In the genomic region with DNA sequence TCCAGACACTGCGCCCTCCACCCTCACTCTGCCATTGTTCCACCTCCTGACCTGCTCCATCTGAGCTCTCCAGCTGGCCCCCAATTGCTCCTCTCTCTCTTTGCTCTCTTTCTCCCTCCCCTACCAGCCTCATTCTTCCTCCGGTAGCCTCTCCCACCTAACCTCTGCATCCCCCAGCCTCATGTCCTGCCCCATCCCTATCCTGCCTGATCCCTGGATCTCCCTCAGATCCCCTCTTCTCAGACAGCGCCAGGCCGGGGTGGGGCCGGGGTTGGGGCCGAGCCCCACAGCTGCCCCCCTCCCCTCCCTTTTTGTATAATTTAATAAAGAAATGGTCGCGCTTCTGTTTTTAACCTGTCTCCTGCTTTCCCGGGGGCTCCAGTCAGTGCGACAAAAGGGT, we compare ENCODE assay signal across 13 cellular contexts.
A peak's percentile ranks its signal among the peaks of the same experiment; 100 is the strongest.
DNase-seq lines count a peak whose midpoint lies in the region; ATAC-seq, FAIRE-seq and TF ChIP-seq lines count a peak whose summit lies in the region.
"Had no signal": no experiment of that assay in that cellular context is flagged by ENCODE, and none has a peak within 500 bp of the region (broad histone marks: within the 10 kb centered on the region; RNA-seq: fewer than 3 reads in every experiment).

No MANE protein-coding gene starts in this region.

- FAIRE-seq in D721Med (lab: Jason Lieb, UNC): no peak

- ATAC-seq in GM19455 (IDR thresholded peaks at IDR 0.05; ENCODE audit: unreplicated experiment): no peak

- H3K4me3 ChIP-seq in WERI-Rb-1 (ENCODE audit: low read depth, low read length): no peak overlapping the region
- H3K4me3 ChIP-seq in muscle layer of colon (ENCODE audit: low read depth in 1 of 2, low read length in 2 of 2): no peak overlapping the region

- no peak overlapping the region for H3K9ac ChIP-seq in muscle layer of colon (ENCODE audit: low read length)

- TF ChIP-seq CTCF in D721Med (IDR thresholded peaks at IDR 0.05; ENCODE audit: insufficient read depth, missing control alignments) (no peak), WERI-Rb-1 (IDR thresholded peaks at IDR 0.05; ENCODE audit: low read depth, low read length) (no peak)

- H3K36me3 ChIP-seq in WERI-Rb-1 (peaks cover 60% of the 10 kb centered on the region), muscle layer of colon (ENCODE audit: insufficient read depth, low read length) (peaks cover 14% of the 10 kb centered on the region)

- H3K9me3 ChIP-seq in WERI-Rb-1 (ENCODE audit: severe bottlenecking) (no peaks in the 10 kb centered on the region), muscle layer of colon (ENCODE audit: low read length) (no peaks in the 10 kb centered on the region)

- peak overlapping the region; percentile 96 for H3K27ac ChIP-seq in WERI-Rb-1
- H3K27ac ChIP-seq in muscle layer of colon (ENCODE audit: low read depth, low read length): peak overlapping the region; percentile 57

- H3K4me1 ChIP-seq in muscle layer of colon (ENCODE audit: insufficient read depth, low read length): peaks cover 53% of the 10 kb centered on the region

- H3K27me3 ChIP-seq in WERI-Rb-1 (ENCODE audit: insufficient read depth, low read depth, severe bottlenecking): no peaks in the 10 kb centered on the region
- no peaks in the 10 kb centered on the region for H3K27me3 ChIP-seq in muscle layer of colon (ENCODE audit: control insufficient read depth in 1 of 2, insufficient read depth in 2 of 2, low read length in 2 of 2)

- DNase-seq in D721Med (ENCODE audit: insufficient read length, low spot score) (peak; percentile 12), WERI-Rb-1 (no peak), AG20443 (ENCODE audit: low spot score) (no peak), T-helper 9 cell (no peak)
- DNase-seq: activated B cell treated with CpG ODN at 0.5 μM for 24 hours; activated effector memory CD4-positive, alpha-beta T cell treated with Interleukin-2 at 50 U/mL for 16 hours; CD4-positive, CD25-positive, alpha-beta regulatory T cell; central memory CD4-positive, alpha-beta T cell; NCI-H1694; NCI-H748 treated with DMSO at 0.1 percent for 48 hours; stimulated activated CD4-positive, alpha-beta T cell treated with anti-CD3 and anti-CD28 coated beads, Interleukin-4, amount 100 ng/mL, for 4 hours had no signal
